15 cellular contexts compared by ENCODE assay signal in the genomic region with DNA sequence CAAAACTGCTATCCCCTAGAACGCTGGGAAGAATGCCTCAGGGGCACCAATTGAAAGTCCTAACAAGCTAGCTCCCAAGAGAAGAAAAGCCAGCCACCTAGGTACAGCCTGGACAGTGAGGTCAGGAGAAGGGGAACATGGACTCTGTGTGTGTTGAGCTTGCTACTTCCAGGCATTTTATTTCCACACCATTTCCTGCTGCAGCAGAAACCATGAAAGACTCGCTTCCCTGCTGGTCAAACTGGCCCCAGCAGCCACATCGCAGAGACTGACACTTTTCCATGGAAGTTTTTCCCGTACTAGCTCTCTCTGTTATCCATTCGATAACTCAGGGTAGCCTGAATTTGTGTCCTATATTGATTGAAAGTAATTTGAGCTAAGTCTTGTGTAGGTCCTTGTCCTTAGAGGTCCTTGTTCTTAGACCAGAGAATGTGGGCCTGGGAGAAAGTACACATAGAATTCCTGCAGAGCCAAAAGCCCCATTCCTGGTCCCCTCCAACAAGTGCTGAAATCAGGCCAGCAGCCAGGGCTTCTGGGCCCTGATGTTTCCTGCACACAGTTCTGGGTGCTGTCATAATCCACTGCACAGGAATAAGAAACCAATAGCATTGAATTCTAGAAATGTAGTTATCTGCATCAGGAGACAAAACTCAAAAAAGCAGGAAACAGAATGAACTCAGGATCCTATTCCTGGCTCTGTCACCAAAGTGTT.
"Had no signal": no experiment of that assay in that cellular context is flagged by ENCODE, and none has a peak within 500 bp of the region (broad histone marks: within the 10 kb centered on the region; RNA-seq: fewer than 3 reads in every experiment).

No MANE protein-coding gene starts in this region.

- H3K4me3 Mint-ChIP-seq: activated naive CD4-positive, alpha-beta T cell treated with anti-CD3 and anti-CD28 coated beads for 36 hours; activated T-helper 1 cell treated with anti-CD3 and anti-CD28 coated beads, Interleukin-12 subunit alpha, Interleukin-12 subunit beta, Interleukin-2, Interleukin-4 antibody, amounts not matched to agents 30 ng/mL and 10 ng/mL and 1 ng/mL, durations not matched to agents 14 hours and 24 hours and 36 hours; immature natural killer cell; memory B cell; neural crest cell had no signal

- H3K4me1 ChIP-seq: body of pancreas, pancreas, vagina had no signal

- H3K9me3 Mint-ChIP-seq: activated naive CD4-positive, alpha-beta T cell treated with anti-CD3 and anti-CD28 coated beads for 36 hours; activated T-helper 1 cell treated with anti-CD3 and anti-CD28 coated beads, Interleukin-12 subunit alpha, Interleukin-12 subunit beta, Interleukin-2, Interleukin-4 antibody, amounts not matched to agents 30 ng/mL and 10 ng/mL and 1 ng/mL, durations not matched to agents 14 hours and 24 hours and 36 hours; memory B cell; neural crest cell had no signal

- FAIRE-seq: pancreas had no signal

- H3K4me3 ChIP-seq: body of pancreas, esophagus muscularis mucosa, pancreas, skin epidermis, tibial artery, vagina had no signal

- H3K36me3 ChIP-seq: esophagus muscularis mucosa, pancreas, tibial artery, vagina, WERI-Rb-1 had no signal

- ATAC-seq: body of pancreas, pancreas had no signal

- H3K4me1 Mint-ChIP-seq: immature natural killer cell, memory B cell, neural crest cell had no signal

- H3K27ac ChIP-seq: body of pancreas, esophagus muscularis mucosa, pancreas, skin epidermis, tibial artery, vagina, WERI-Rb-1 had no signal

- H3K27ac Mint-ChIP-seq: activated naive CD4-positive, alpha-beta T cell treated with anti-CD3 and anti-CD28 coated beads for 36 hours; activated T-helper 1 cell treated with anti-CD3 and anti-CD28 coated beads, Interleukin-12 subunit alpha, Interleukin-12 subunit beta, Interleukin-2, Interleukin-4 antibody, amounts not matched to agents 30 ng/mL and 10 ng/mL and 1 ng/mL, durations not matched to agents 14 hours and 24 hours and 36 hours; immature natural killer cell; memory B cell had no signal

- H3K36me3 Mint-ChIP-seq: immature natural killer cell, memory B cell had no signal

- H3K9me3 ChIP-seq: body of pancreas, esophagus muscularis mucosa, pancreas, tibial artery, vagina had no signal

- DNase-seq: activated CD4-positive, alpha-beta T cell treated with anti-CD3 and anti-CD28 coated beads for 48 hours; activated naive CD4-positive, alpha-beta T cell treated with anti-CD3 and anti-CD28 coated beads for 36 hours; body of pancreas; glutamatergic neuron; immature natural killer cell; pancreas; T-helper 1 cell; tibial artery; WERI-Rb-1 had no signal

- H3K27me3 ChIP-seq: body of pancreas, esophagus muscularis mucosa, pancreas, tibial artery, vagina had no signal
